ENCODE assay signal across 1 cellular context in the genomic region with DNA sequence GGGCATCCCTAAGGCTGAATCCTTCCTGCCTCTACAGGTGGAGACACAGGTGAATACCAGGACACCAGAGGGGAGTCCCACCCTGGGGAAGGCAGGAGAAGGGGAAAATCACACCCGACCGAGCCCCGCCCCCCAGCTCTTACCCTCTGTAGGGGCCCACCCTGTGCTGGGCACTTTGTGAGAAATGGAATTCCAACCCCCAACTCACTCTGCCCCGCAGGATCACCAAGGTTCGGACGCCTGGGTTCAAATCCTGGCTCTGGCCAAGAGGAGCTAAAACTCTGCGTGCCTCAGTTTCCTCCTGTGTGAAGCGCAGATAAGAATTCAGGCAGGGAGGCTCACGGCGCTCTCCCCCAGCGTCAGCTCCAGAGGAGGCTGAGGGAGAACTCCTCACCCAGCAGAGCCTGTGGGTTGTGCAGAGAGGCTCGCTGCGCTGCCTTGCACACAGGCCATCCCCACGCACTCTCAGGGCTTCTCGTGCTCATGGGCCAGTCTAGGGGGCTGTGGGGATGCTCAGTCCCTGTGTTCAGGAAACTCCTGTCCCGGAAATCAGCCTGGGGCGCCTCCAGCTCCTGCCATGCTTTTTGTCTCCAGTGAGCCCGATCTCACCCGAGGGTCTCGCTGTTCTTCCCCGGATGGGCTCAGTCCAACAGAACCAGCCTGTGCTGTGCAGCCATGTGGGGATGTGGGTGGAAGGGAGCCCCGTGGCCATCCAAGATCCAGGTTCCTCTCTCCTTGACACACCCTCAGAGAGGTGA.
TF ChIP-seq lines count a peak whose summit lies in the region.

No MANE protein-coding gene starts in this region.

TF ChIP-seq in HepG2, 621 proteins besides CTCF, POLR2A, EP300 and RAD21:
- TF ChIP-seq ZEB1 (IDR thresholded peaks at IDR 0.05; ENCODE audit: insufficient replicate concordance, low read depth), result peak; percentile 2
